22 cellular contexts compared by ENCODE assay signal in the genomic region with DNA sequence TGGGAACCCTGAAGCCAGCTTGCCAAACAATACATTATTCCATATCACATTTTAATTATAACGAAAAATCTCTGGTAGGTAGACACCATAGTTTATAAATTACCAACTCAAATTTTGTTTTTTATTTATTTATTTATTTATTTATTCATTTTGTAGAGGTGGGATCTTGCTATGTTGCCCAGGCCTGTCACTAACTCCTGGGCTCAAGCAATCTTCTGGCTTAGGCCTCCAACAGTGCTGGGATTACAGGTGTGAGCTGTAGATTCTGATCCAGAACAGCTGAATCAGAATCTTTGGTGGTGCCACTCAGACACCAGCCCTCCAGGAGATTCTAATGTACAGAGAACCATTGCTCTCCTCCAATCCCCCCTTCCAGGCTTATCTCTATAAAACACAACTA. TPM values are rescaled to one million over a fixed set of nuclear protein-coding genes. Genes with fewer than 3 reads are reported as not detected.
"Had no signal": no experiment of that assay in that cellular context is flagged by ENCODE, and none has a peak within 500 bp of the region (broad histone marks: within the 10 kb centered on the region; RNA-seq: fewer than 3 reads in every experiment).

No MANE protein-coding gene starts in this region.

- H3K4me3 ChIP-seq: testis had no signal

- H3K9me3 Mint-ChIP-seq: activated CD4-positive, alpha-beta memory T cell treated with anti-CD3 and anti-CD28 coated beads, Interleukin-2, amount 10 ng/mL, durations not matched to agents 7 days and 5 days; activated naive CD8-positive, alpha-beta T cell treated with anti-CD3 and anti-CD28 coated beads, Interleukin-2, amount 10 ng/mL, durations not matched to agents 7 days and 5 days; activated T-helper 17 cell treated with anti-CD3 and anti-CD28 coated beads, Interleukin-2, amount 50 U/mL, for 72 hours; central memory CD8-positive, alpha-beta T cell; naive thymus-derived CD8-positive, alpha-beta T cell; stimulated activated naive CD8-positive, alpha-beta T cell treated with anti-CD3 and anti-CD28 coated beads, Interleukin-15, amount 100 ng/mL, for 72 hours had no signal

- H3K27ac ChIP-seq: coronary artery, SK-N-MC, testis had no signal

- H3K4me3 Mint-ChIP-seq: activated CD4-positive, alpha-beta T cell treated with anti-CD3 and anti-CD28 coated beads for 36 hours; activated CD8-positive, alpha-beta memory T cell treated with anti-CD3 and anti-CD28 coated beads, Interleukin-2, amount 10 ng/mL, durations not matched to agents 7 days and 5 days; activated naive CD8-positive, alpha-beta T cell treated with anti-CD3 and anti-CD28 coated beads, Interleukin-2, amount 10 ng/mL, durations not matched to agents 7 days and 5 days; stimulated activated naive CD8-positive, alpha-beta T cell treated with anti-CD3 and anti-CD28 coated beads, Interleukin-15, amount 100 ng/mL, for 72 hours had no signal

- H3K27ac Mint-ChIP-seq: activated CD4-positive, alpha-beta memory T cell treated with anti-CD3 and anti-CD28 coated beads, Interleukin-2, amount 10 ng/mL, durations not matched to agents 7 days and 5 days; activated CD4-positive, alpha-beta T cell treated with anti-CD3 and anti-CD28 coated beads for 36 hours; activated CD8-positive, alpha-beta memory T cell treated with anti-CD3 and anti-CD28 coated beads, Interleukin-2, amount 10 ng/mL, durations not matched to agents 7 days and 5 days; activated naive CD8-positive, alpha-beta T cell treated with anti-CD3 and anti-CD28 coated beads, Interleukin-2, amount 10 ng/mL, durations not matched to agents 7 days and 5 days; activated T-helper 17 cell treated with anti-CD3 and anti-CD28 coated beads, Interleukin-2, amount 50 U/mL, for 72 hours; stimulated activated naive CD8-positive, alpha-beta T cell treated with anti-CD3 and anti-CD28 coated beads, Interleukin-15, amount 100 ng/mL, for 72 hours had no signal

- DNase-seq: activated CD4-positive, alpha-beta memory T cell treated with anti-CD3 and anti-CD28 coated beads, Interleukin-2, amount 10 ng/mL, durations not matched to agents 7 days and 5 days; activated CD4-positive, alpha-beta T cell treated with anti-CD3 and anti-CD28 coated beads for 36 hours; activated CD8-positive, alpha-beta memory T cell treated with anti-CD3 and anti-CD28 coated beads, Interleukin-2, amount 10 ng/mL, durations not matched to agents 7 days and 5 days; activated naive CD4-positive, alpha-beta T cell treated with Interleukin-2 at 50 U/mL for 16 hours; activated naive CD8-positive, alpha-beta T cell treated with anti-CD3 and anti-CD28 coated beads, Interleukin-2, amount 10 ng/mL, durations not matched to agents 7 days and 5 days; amygdala; heart left ventricle; left ventricle myocardium superior; mesendoderm; naive thymus-derived CD8-positive, alpha-beta T cell; psoas muscle; right cardiac atrium; stimulated activated CD4-positive, alpha-beta T cell treated with anti-CD3 and anti-CD28 coated beads, Interleukin-15, amount 100 ng/mL, for 24 hours; stimulated activated CD4-positive, alpha-beta T cell treated with anti-CD3 and anti-CD28 coated beads, Interleukin-2, amount 100 ng/mL, for 48 hours; stimulated activated naive CD8-positive, alpha-beta T cell treated with anti-CD3 and anti-CD28 coated beads, Interleukin-15, amount 100 ng/mL, for 72 hours; testis had no signal

- H3K4me1 Mint-ChIP-seq: activated T-helper 17 cell treated with anti-CD3 and anti-CD28 coated beads, Interleukin-2, amount 50 U/mL, for 72 hours had no signal

- H3K27me3 Mint-ChIP-seq: central memory CD8-positive, alpha-beta T cell had no signal

- H3K27me3 ChIP-seq: gastroesophageal sphincter, heart left ventricle, testis had no signal

- H3K9me3 ChIP-seq: gastroesophageal sphincter, psoas muscle, testis had no signal

- ATAC-seq: activated CD4-positive, alpha-beta T cell treated with anti-CD3 and anti-CD28 coated beads for 36 hours; activated CD8-positive, alpha-beta memory T cell treated with anti-CD3 and anti-CD28 coated beads, Interleukin-2, amount 10 ng/mL, durations not matched to agents 7 days and 5 days; activated T-helper 17 cell treated with anti-CD3 and anti-CD28 coated beads, Interleukin-2, amount 50 U/mL, for 72 hours; gastroesophageal sphincter; heart left ventricle; left ventricle myocardium superior; naive thymus-derived CD8-positive, alpha-beta T cell; psoas muscle; right cardiac atrium; stimulated activated naive CD8-positive, alpha-beta T cell treated with anti-CD3 and anti-CD28 coated beads, Interleukin-15, amount 100 ng/mL, for 72 hours had no signal

- H3K4me1 ChIP-seq: psoas muscle, testis had no signal

- H3K36me3 Mint-ChIP-seq: activated naive CD8-positive, alpha-beta T cell treated with anti-CD3 and anti-CD28 coated beads, Interleukin-2, amount 10 ng/mL, durations not matched to agents 7 days and 5 days had no signal

RNA-seq across cellular contexts. Expression of a gene that starts 37.0 kb away (rescaled TPM):
- total RNA-seq: activated CD4-positive, alpha-beta memory T cell treated with anti-CD3 and anti-CD28 coated beads, Interleukin-2, amount 10 ng/mL, durations not matched to agents 7 days and 5 days; activated CD4-positive, alpha-beta T cell treated with anti-CD3 and anti-CD28 coated beads for 36 hours; activated naive CD8-positive, alpha-beta T cell treated with anti-CD3 and anti-CD28 coated beads, Interleukin-2, amount 10 ng/mL, durations not matched to agents 7 days and 5 days; activated T-helper 17 cell treated with anti-CD3 and anti-CD28 coated beads, Interleukin-2, amount 50 U/mL, for 72 hours; naive thymus-derived CD8-positive, alpha-beta T cell had no signal
- polyA plus RNA-seq: naive thymus-derived CD8-positive, alpha-beta T cell had no signal

RNA-seq across cellular contexts. Expression of a gene that starts 52.6 kb away (rescaled TPM):
- total RNA-seq: activated CD4-positive, alpha-beta memory T cell treated with anti-CD3 and anti-CD28 coated beads, Interleukin-2, amount 10 ng/mL, durations not matched to agents 7 days and 5 days; activated CD4-positive, alpha-beta T cell treated with anti-CD3 and anti-CD28 coated beads for 36 hours; activated CD8-positive, alpha-beta memory T cell treated with anti-CD3 and anti-CD28 coated beads, Interleukin-2, amount 10 ng/mL, durations not matched to agents 7 days and 5 days; activated naive CD8-positive, alpha-beta T cell treated with anti-CD3 and anti-CD28 coated beads, Interleukin-2, amount 10 ng/mL, durations not matched to agents 7 days and 5 days; activated T-helper 17 cell treated with anti-CD3 and anti-CD28 coated beads, Interleukin-2, amount 50 U/mL, for 72 hours; gastroesophageal sphincter; naive thymus-derived CD8-positive, alpha-beta T cell; T-helper 2 cell treated with Interferon-gamma antibody and Interleukin-4, amounts not matched to agents 100 ng/mL and 5 ng/mL, for 36 hours had no signal
- polyA plus RNA-seq: naive thymus-derived CD8-positive, alpha-beta T cell had no signal
